In genomic region chr2:44167311-44167907, GRCh38 we compare ENCODE assay signal across 1 cellular context.
TF ChIP-seq lines count a peak whose summit lies in the region.

No MANE protein-coding gene starts in this region.

TF ChIP-seq in HEK293, 187 proteins besides CTCF, POLR2A, EP300 and RAD21 (continued from another document):
- 0 out of 2 replicates have a peak, but pooled peaks have one; percentile 17 for TF ChIP-seq TRIM28 (IDR thresholded peaks at IDR 0.05; ENCODE audit: borderline replicate concordance, low read length)
- no peak for TF ChIP-seq ZNF529 (tag by site-specific recombination; IDR thresholded peaks at IDR 0.05; ENCODE audit: insufficient replicate concordance)
- TF ChIP-seq FEZF1 (tag by site-specific recombination; IDR thresholded peaks at IDR 0.05) = no peak
- TF ChIP-seq ZNF146 (tag by site-specific recombination; IDR thresholded peaks at IDR 0.05) = no peak
- no peak for TF ChIP-seq ZBTB49 (tag by site-specific recombination; IDR thresholded peaks at IDR 0.05; ENCODE audit: low read depth)
- peak; percentile 83 for TF ChIP-seq ZNF792 (tag by site-specific recombination; IDR thresholded peaks at IDR 0.05)
- no peak for TF ChIP-seq ZNF596 (tag by site-specific recombination; IDR thresholded peaks at IDR 0.05)
- no peak for TF ChIP-seq ELK4 (IDR thresholded peaks at IDR 0.05; ENCODE audit: borderline replicate concordance, low read depth, low read length)
- TF ChIP-seq PRDM10 (tag by site-specific recombination; IDR thresholded peaks at IDR 0.05) = no peak
TF ChIP-seq in HEK293: peak in this region for 15.
